15 cellular contexts compared by ENCODE assay signal in genomic region chr11:2207773-2208621, GRCh38. TPM values are rescaled to one million over a fixed set of nuclear protein-coding genes. Genes with fewer than 3 reads are reported as not detected.
A peak's percentile ranks its signal among the peaks of the same experiment; 100 is the strongest.
DNase-seq lines count a peak whose midpoint lies in the region; ATAC-seq, FAIRE-seq and TF ChIP-seq lines count a peak whose summit lies in the region.
"Had no signal": no experiment of that assay in that cellular context is flagged by ENCODE, and none has a peak within 500 bp of the region (broad histone marks: within the 10 kb centered on the region; RNA-seq: fewer than 3 reads in every experiment).

No MANE protein-coding gene starts in this region.

- no peak for TF ChIP-seq POLR2A in breast epithelium (IDR thresholded peaks at IDR 0.05)

- H3K36me3 ChIP-seq in breast epithelium (no peaks in the 10 kb centered on the region), bronchial epithelial cell (ENCODE audit: control insufficient read depth, insufficient read depth, low read length) (no peaks in the 10 kb centered on the region)
- H3K36me3 ChIP-seq: adrenal gland, heart right ventricle had no signal

- DNase-seq in breast epithelium (ENCODE audit: low spot score in 2 of 2) (peak; percentile 16 to 35), MCF 10A (ENCODE audit: unreplicated experiment) (no peak), bronchial epithelial cell (ENCODE audit: low read depth) (no peak), mucosa of gallbladder (ENCODE audit: low spot score) (peak; percentile 7), ureter (ENCODE audit: low spot score) (peak; percentile 39)
- DNase-seq: NCI-H187 treated with DMSO at 0.1 percent for 48 hours, T1000 had no signal

- POLR2A ChIA-PET in MCF 10A (lab: Yijun Ruan, JAX): interaction anchor here (0.7 kb wide), 2 partner anchors 52 to 108 kb away, joined by 3 read pairs; no protein-coding TSS in a partner anchor

- no peaks in the 10 kb centered on the region for H3K27me3 Mint-ChIP-seq in MCF 10A (ENCODE audit: insufficient read depth, unreplicated experiment)

- H3K9me3 Mint-ChIP-seq in MCF 10A (ENCODE audit: unreplicated experiment): no peaks in the 10 kb centered on the region

- TF ChIP-seq CTCF in breast epithelium (IDR thresholded peaks at IDR 0.05) (no peak), MCF 10A (IDR thresholded peaks at IDR 0.05; ENCODE audit: unreplicated experiment) (no peak), bronchial epithelial cell (IDR thresholded peaks at IDR 0.05; ENCODE audit: insufficient read depth, low read length, severe bottlenecking) (no peak)

- H3K27me3 ChIP-seq in breast epithelium: no peaks in the 10 kb centered on the region
- peaks cover 11% of the 10 kb centered on the region for H3K27me3 ChIP-seq in bronchial epithelial cell (ENCODE audit: control insufficient read depth, insufficient read depth, low read length)

- peaks cover 7 to 11% of the 10 kb centered on the region in 2 donors for H3K4me1 ChIP-seq in breast epithelium
- H3K4me1 ChIP-seq: adrenal gland had no signal

- H3K27ac ChIP-seq in breast epithelium: peak overlapping the region in 1 of 2 donors; percentile 61
- H3K27ac ChIP-seq: adrenal gland, heart right ventricle had no signal

- no peak for ATAC-seq in HG03565 (IDR thresholded peaks at IDR 0.05; ENCODE audit: unreplicated experiment)
- ATAC-seq in GM19324 (IDR thresholded peaks at IDR 0.05; ENCODE audit: low FRiP score, unreplicated experiment): no peak
- no peak for ATAC-seq in GM19328 (IDR thresholded peaks at IDR 0.05; ENCODE audit: unreplicated experiment)

- CTCF ChIA-PET in MCF 10A (lab: Yijun Ruan, JAX): interaction anchor here (0.8 to 1.3 kb wide), 8 partner anchors 14 to 324 kb away, joined by 3 to 7 read pairs (median 4); no protein-coding TSS in a partner anchor

- BruUV-seq in MCF 10A (replicated peaks; lab: Mats Ljungman, UMichigan): no TSS peak

- no peak overlapping the region for H3K27ac Mint-ChIP-seq in MCF 10A (ENCODE audit: low read depth, unreplicated experiment)

- H3K36me3 Mint-ChIP-seq in MCF 10A (ENCODE audit: insufficient read depth, unreplicated experiment): no peaks in the 10 kb centered on the region

- FAIRE-seq in bronchial epithelial cell (lab: Jason Lieb, UNC): peak; percentile 60
- FAIRE-seq: colon had no signal

- no peak overlapping the region for H3K4me3 Mint-ChIP-seq in MCF 10A (ENCODE audit: unreplicated experiment)

- H3K4me3 ChIP-seq in breast epithelium (no peak overlapping the region), bronchial epithelial cell (ENCODE audit: low read depth, low read length) (no peak overlapping the region)
- H3K4me3 ChIP-seq: adrenal gland, heart right ventricle, lung had no signal

- intact Hi-C loops in breast epithelium (cut with DNase I; ENCODE audit: low total_unique reads) (no loop called here), MCF 10A (cut with micrococcal nuclease) (no loop called here)

- peaks cover 6% of the 10 kb centered on the region for H3K4me1 Mint-ChIP-seq in MCF 10A (ENCODE audit: insufficient read depth, unreplicated experiment)

- no peaks in the 10 kb centered on the region for H3K9me3 ChIP-seq in breast epithelium
- H3K9me3 ChIP-seq: adrenal gland, heart right ventricle had no signal

RNA-seq across cellular contexts. Expression of gene TH, which starts 36.4 kb away (rescaled TPM):
- not detected for total RNA-seq in breast epithelium
- 0.20 and 1.1 TPM in 2 replicates for total RNA-seq in MCF 10A (2022)
- total RNA-seq in bronchial epithelial cell: under 0.01 and 0.13 TPM in 2 replicates
- total RNA-seq in mucosa of gallbladder: 2.1 TPM
- 4.3 TPM for total RNA-seq in ureter
- total RNA-seq: heart right ventricle had no signal

RNA-seq across cellular contexts. Expression of gene INS, which starts 47.0 kb away (rescaled TPM):
- total RNA-seq in breast epithelium: not detected
- total RNA-seq in MCF 10A (2022): not detected in 2 replicates
- not detected in 2 replicates for total RNA-seq in bronchial epithelial cell
- 1.2 TPM for total RNA-seq in mucosa of gallbladder
- total RNA-seq in ureter: not detected
- total RNA-seq: esophagus mucosa, lung had no signal

Comparison
In these comparisons a context has a peak if more than half of its experiments do, and no peak if none do; other contexts are left out.
1. DNase-seq: peak in breast epithelium (2 of 2), mucosa of gallbladder (single experiment) and ureter (single experiment); none in MCF 10A (single experiment) and bronchial epithelial cell (single experiment).